8 cellular contexts compared by ENCODE assay signal in the genomic region with DNA sequence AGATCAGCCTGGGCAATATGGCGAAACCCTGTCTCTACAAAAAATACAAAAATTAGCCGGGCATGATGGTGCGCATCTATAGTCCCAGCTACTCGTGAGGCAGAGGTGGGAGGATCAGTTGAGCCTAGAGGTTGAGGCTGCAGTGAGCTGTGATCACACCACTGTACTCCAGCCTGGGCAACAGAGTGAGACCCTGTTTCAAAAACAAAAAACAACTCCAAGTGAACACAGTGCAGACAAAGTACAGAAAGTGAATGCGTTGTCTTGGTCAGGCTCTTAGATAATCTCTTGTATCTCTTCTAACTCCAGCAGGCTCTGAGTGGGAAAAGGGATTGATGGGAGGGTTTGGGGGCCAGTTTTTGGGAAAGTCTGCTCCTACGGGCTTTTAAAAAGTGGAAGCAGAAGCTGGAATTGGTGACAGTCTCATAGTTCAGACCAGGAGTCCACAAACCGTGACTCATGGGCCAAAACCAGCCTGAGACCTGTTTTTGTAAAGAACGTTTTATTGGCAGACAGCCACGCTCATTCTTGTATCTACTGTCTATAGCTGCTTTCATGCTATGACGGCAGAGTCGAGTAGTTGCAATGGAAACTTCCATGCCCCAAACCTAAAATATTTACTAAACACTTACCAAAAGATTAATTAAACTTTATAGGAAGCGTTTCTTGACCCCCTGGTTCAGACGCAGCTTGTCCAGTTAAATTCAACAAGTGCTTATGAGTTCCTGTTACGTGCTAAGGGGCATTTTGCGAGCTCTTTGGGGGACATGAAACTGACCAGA. TPM values are rescaled to one million over a fixed set of nuclear protein-coding genes. Genes with fewer than 3 reads are reported as not detected.
A peak's percentile ranks its signal among the peaks of the same experiment; 100 is the strongest.
DNase-seq lines count a peak whose midpoint lies in the region; ATAC-seq and TF ChIP-seq lines count a peak whose summit lies in the region.

No MANE protein-coding gene starts in this region.

- no peak for TF ChIP-seq CTCF in suprapubic skin (IDR thresholded peaks at IDR 0.05)

- H3K9me3 ChIP-seq in suprapubic skin, result no peaks in the 10 kb centered on the region

- TF ChIP-seq EP300 in suprapubic skin (IDR thresholded peaks at IDR 0.05), result no peak

- no peak for TF ChIP-seq POLR2A in suprapubic skin (IDR thresholded peaks at IDR 0.05)

- peaks cover 20% of the 10 kb centered on the region for H3K4me1 ChIP-seq in suprapubic skin

- DNase-seq in HPDE6-E6E7 (ENCODE audit: extremely low spot score) (peak; percentile 65), left lobe of liver (ENCODE audit: low spot score) (peak; percentile 80), suprapubic skin (ENCODE audit: low spot score in 2 of 2) (no peak), caudate nucleus (lab: John Stamatoyannopoulos, UW) (no peak), occipital lobe (lab: John Stamatoyannopoulos, UW) (no peak), NCI-H1048 (lab: John Stamatoyannopoulos, UW) (no peak)
- DNase-seq in activated T-cell treated with anti-CD3 and anti-CD28 coated beads, Interleukin-2, amount 50 U/mL, for 1 hour, result no peak

- peaks cover 82% of the 10 kb centered on the region for H3K36me3 ChIP-seq in suprapubic skin

- H3K27me3 ChIP-seq in suprapubic skin, result no peaks in the 10 kb centered on the region

- peak; percentile 39 for ATAC-seq in left lobe of liver

- WGBS in suprapubic skin, result 71% methylated on average over 15 of the region's 15 CpGs

- H3K27ac ChIP-seq in cingulate gyrus (ENCODE audit: low read depth, low read length) (peak overlapping the region; percentile 34), suprapubic skin (peak overlapping the region; percentile 56), caudate nucleus (ENCODE audit: low read depth, low read length) (no peak overlapping the region)

- no peak overlapping the region for H3K4me3 ChIP-seq in suprapubic skin

RNA-seq across cellular contexts. Expression of a gene that starts 32.9 kb away (rescaled TPM):
- total RNA-seq in left lobe of liver (63.7 TPM), suprapubic skin (100 to 1,000 TPM in 3 of 4 donors, 10 to 100 TPM in 1; 94.6 to 157 (median 134) TPM), occipital lobe (23.1 TPM)

Comparison
In these comparisons a context has a peak if more than half of its experiments do, and no peak if none do; other contexts are left out.
1. DNase-seq: peak in HPDE6-E6E7 (single experiment) and left lobe of liver (single experiment); none in suprapubic skin (0 of 2), activated T-cell treated with anti-CD3 and anti-CD28 coated beads, Interleukin-2, amount 50 U/mL, for 1 hour (single experiment), caudate nucleus (0 of 61), occipital lobe (single experiment) and NCI-H1048 (single experiment).